ENCODE assay signal across 8 cellular contexts in the genomic region with DNA sequence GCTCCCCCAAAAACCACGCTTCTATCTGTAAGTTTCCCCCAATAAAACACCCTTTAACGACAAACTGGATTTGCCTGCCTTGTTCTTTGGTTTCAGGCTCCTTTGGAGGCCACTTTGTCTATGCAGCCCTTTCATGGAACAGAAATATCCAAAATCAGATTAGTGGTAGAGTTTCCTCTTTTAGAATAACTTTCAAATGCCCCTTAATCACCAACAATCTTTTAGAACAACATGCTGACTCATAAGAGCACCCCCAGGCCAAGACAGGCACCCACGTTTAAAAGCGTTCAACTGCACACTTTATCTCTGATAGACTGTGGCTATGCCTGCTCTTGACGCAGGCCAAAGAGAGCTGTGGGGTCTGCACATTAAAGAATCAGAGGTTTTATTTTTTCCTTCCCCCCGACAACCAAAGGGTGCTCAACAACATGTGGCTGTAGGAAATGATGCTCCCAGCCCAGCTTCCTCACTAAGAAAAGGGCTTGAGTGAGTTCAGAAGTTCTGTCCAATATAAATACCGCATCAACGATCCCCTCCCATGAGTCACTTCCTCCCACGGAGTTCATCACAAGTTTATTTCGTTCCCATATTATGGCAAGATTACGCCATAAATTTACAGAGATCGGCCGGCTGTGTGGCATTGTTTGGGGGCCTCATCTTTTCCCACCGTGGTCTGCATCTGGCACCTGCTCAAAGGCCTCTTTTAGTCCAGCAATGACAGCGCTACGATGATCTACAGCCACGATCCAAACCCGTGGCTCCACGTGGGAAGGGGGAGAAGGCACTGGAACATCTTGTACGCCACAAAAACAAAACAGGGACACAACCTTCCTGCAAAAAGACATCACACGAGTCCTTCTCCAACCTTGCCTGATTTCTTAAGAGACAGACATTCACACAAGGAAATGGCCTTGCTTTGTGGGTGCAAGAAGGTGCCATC.
A peak's percentile ranks its signal among the peaks of the same experiment; 100 is the strongest.
DNase-seq lines count a peak whose midpoint lies in the region; ATAC-seq, FAIRE-seq and TF ChIP-seq lines count a peak whose summit lies in the region.

No MANE protein-coding gene starts in this region.

- no peaks in the 10 kb centered on the region for H4K20me1 ChIP-seq in astrocyte (ENCODE audit: insufficient read depth, low read length)

- H3K27ac ChIP-seq in astrocyte (ENCODE audit: low read depth, low read length) = peak overlapping the region; percentile 99

- no peaks in the 10 kb centered on the region for H3K27me3 ChIP-seq in astrocyte (ENCODE audit: insufficient read depth, low read length)

- H3K36me3 Mint-ChIP-seq in CD14-positive monocyte (peaks cover 14 to 21% of the 10 kb centered on the region in 2 donors), astrocyte (ENCODE audit: low read depth, unreplicated experiment) (peaks cover 5% of the 10 kb centered on the region)

- peaks cover 3% of the 10 kb centered on the region for H3K36me3 ChIP-seq in astrocyte (ENCODE audit: insufficient read depth, low read length)

- ATAC-seq in stimulated activated naive CD8-positive, alpha-beta T cell treated with anti-CD3 and anti-CD28 coated beads, Interleukin-15, Interleukin-2, amounts not matched to agents 100 U/mL and 50 U/mL, for 24 hours = peak; percentile 75
- ATAC-seq in HG03108 (IDR thresholded peaks at IDR 0.05; ENCODE audit: unreplicated experiment) = no peak

- TF ChIP-seq CTCF in CD14-positive monocyte (IDR thresholded peaks at IDR 0.05) (no peak), astrocyte (IDR thresholded peaks at IDR 0.05; ENCODE audit: insufficient read depth, low read depth, low read length) (no peak)

- peak overlapping the region; percentile 85 for H3K9ac ChIP-seq in astrocyte (ENCODE audit: low read length)

- H3K27ac Mint-ChIP-seq in CD14-positive monocyte = peak overlapping the region; percentile 94 to 99 (median 97)
- no peak overlapping the region for H3K27ac Mint-ChIP-seq in astrocyte (ENCODE audit: unreplicated experiment)

- H3K9me3 ChIP-seq in astrocyte (ENCODE audit: insufficient read depth, low read depth, low read length) = no peaks in the 10 kb centered on the region

- H3K9me3 Mint-ChIP-seq in CD14-positive monocyte (peaks cover 0 to 12% (median 3%) of the 10 kb centered on the region in 7 donors), astrocyte (ENCODE audit: unreplicated experiment) (no peaks in the 10 kb centered on the region)

- H2AFZ ChIP-seq in astrocyte (ENCODE audit: low read depth, low read length) = peak overlapping the region; percentile 65

- H3K4me1 Mint-ChIP-seq in CD14-positive monocyte (peaks cover 62% of the 10 kb centered on the region), astrocyte (ENCODE audit: low read depth, unreplicated experiment) (peaks cover 10% of the 10 kb centered on the region)

- H3K27me3 Mint-ChIP-seq in CD14-positive monocyte (ENCODE audit: low read depth in 3 of 3) (peaks cover 38 to 54% (median 42%) of the 10 kb centered on the region in 3 donors), astrocyte (ENCODE audit: low read depth, unreplicated experiment) (no peaks in the 10 kb centered on the region)

- DNase-seq in CD14-positive monocyte (ENCODE audit: low spot score) (peak; percentile 87), NCI-H226 (peak; percentile 89), astrocyte (ENCODE audit: low read depth) (peak; percentile 99), kidney tubule cell (ENCODE audit: low spot score) (peak; percentile 67), activated gamma-delta T cell treated with Interleukin-2 at 50 U/mL for 16 hours (no peak), DMS79 (lab: John Stamatoyannopoulos, UW) (no peak)
- peak; percentile 54 for DNase-seq in stimulated activated naive CD8-positive, alpha-beta T cell treated with anti-CD3 and anti-CD28 coated beads, Interleukin-15, Interleukin-2, amounts not matched to agents 100 U/mL and 50 U/mL, for 24 hours

- peak; percentile 81 for FAIRE-seq in astrocyte (lab: Jason Lieb, UNC)

- intact Hi-C loops in CD14-positive monocyte (cut with micrococcal nuclease) = loop anchor here in 1 of 2 donors (2.0 kb wide), 1 partner anchor 20 kb away; no protein-coding TSS in a partner anchor

- H3K4me3 Mint-ChIP-seq in CD14-positive monocyte (peak overlapping the region; percentile 71 to 81), astrocyte (ENCODE audit: unreplicated experiment) (no peak overlapping the region)

- peak overlapping the region; percentile 70 for H3K4me2 ChIP-seq in astrocyte (ENCODE audit: low read length)

- H3K79me2 ChIP-seq in astrocyte (ENCODE audit: insufficient read depth, low read length) = peaks cover 4% of the 10 kb centered on the region

- peak overlapping the region; percentile 23 for H3K4me3 ChIP-seq in astrocyte (ENCODE audit: insufficient read depth, low read depth, low read length)

- H3K4me1 ChIP-seq in astrocyte (ENCODE audit: insufficient read depth, low read length) = peaks cover 36% of the 10 kb centered on the region

Comparison
In these comparisons a context has a peak if more than half of its experiments do, and no peak if none do; other contexts are left out.
1. DNase-seq: peak in CD14-positive monocyte (single experiment), NCI-H226 (single experiment), astrocyte (single experiment), kidney tubule cell (single experiment) and stimulated activated naive CD8-positive, alpha-beta T cell treated with anti-CD3 and anti-CD28 coated beads, Interleukin-15, Interleukin-2, amounts not matched to agents 100 U/mL and 50 U/mL, for 24 hours (single experiment); none in activated gamma-delta T cell treated with Interleukin-2 at 50 U/mL for 16 hours (single experiment) and DMS79 (single experiment).